In genomic region chr19:1446713-1447564, GRCh38 we compare ENCODE assay signal across 1 cellular context.
TF ChIP-seq lines count a peak whose summit lies in the region.

No MANE protein-coding gene starts in this region.

TF ChIP-seq in K562, 482 proteins besides CTCF, POLR2A, EP300 and RAD21 (continued from another document and continues in another):
- TF ChIP-seq E2F8 (IDR thresholded peaks at IDR 0.05; ENCODE audit: low read depth, partially characterized antibody) = no peak
- TF ChIP-seq ELF1 (tag; IDR thresholded peaks at IDR 0.05) = no peak
- no peak for TF ChIP-seq DPF2 (IDR thresholded peaks at IDR 0.05)
- TF ChIP-seq ZNF639 (CRISPR knock-in tag; conservative IDR thresholded peaks at IDR 0.05 in 1 of 2, IDR thresholded peaks at IDR 0.05 in 1 of 2) = no peak
- no peak for TF ChIP-seq ZNF764 (CRISPR knock-in tag; IDR thresholded peaks at IDR 0.05; ENCODE audit: low read depth)
- TF ChIP-seq RBM14 (IDR thresholded peaks at IDR 0.05; ENCODE audit: borderline replicate concordance, insufficient read depth, low read depth, low read length) = no peak
- no peak for TF ChIP-seq MYC (IDR thresholded peaks at IDR 0.05; ENCODE audit: low read depth, low read length)
- TF ChIP-seq MYC (CRISPR knock-in tag; IDR thresholded peaks at IDR 0.05; ENCODE audit: borderline replicate concordance, low read depth) = no peak
- no peak for TF ChIP-seq YY1 (IDR thresholded peaks at IDR 0.05; ENCODE audit: borderline replicate concordance in 1 of 3, control insufficient read depth in 1 of 3, extremely low read depth in 1 of 3, insufficient read depth in 3 of 3, insufficient read length in 1 of 3, insufficient replicate concordance in 2 of 3, low read depth in 1 of 3, low read length in 2 of 3)
- no peak for TF ChIP-seq SIN3B (IDR thresholded peaks at IDR 0.05; ENCODE audit: low read depth)
- TF ChIP-seq FOS (IDR thresholded peaks at IDR 0.05; ENCODE audit: extremely low read depth, insufficient read length) = no peak
- TF ChIP-seq PML (IDR thresholded peaks at IDR 0.05; ENCODE audit: low read length) = no peak
- no peak for TF ChIP-seq HNRNPK (IDR thresholded peaks at IDR 0.05; ENCODE audit: low read depth, low read length, poor library complexity, severe bottlenecking)
- no peak for TF ChIP-seq ZBTB17 (CRISPR knock-in tag; IDR thresholded peaks at IDR 0.05)
- TF ChIP-seq ZBTB5 (IDR thresholded peaks at IDR 0.05) = no peak
- peak; percentile 39; the same call in 1 of the 2 replicates for TF ChIP-seq RB1 (IDR thresholded peaks at IDR 0.05; ENCODE audit: low read depth)
- no peak for TF ChIP-seq MBD2 (IDR thresholded peaks at IDR 0.05; ENCODE audit: borderline replicate concordance, low read depth)
- TF ChIP-seq ZNF263 (CRISPR knock-in tag; IDR thresholded peaks at IDR 0.05; ENCODE audit: borderline replicate concordance) = peak; percentile 25; the same call in 1 of the 2 replicates
- TF ChIP-seq NRF1 (conservative IDR thresholded peaks at IDR 0.05 in 1 of 2, IDR thresholded peaks at IDR 0.05 in 1 of 2) = no peak
- TF ChIP-seq ZBTB12 (CRISPR knock-in tag; IDR thresholded peaks at IDR 0.05) = no peak
- TF ChIP-seq BDP1 (IDR thresholded peaks at IDR 0.05; ENCODE audit: insufficient read depth, insufficient read length) = no peak
- no peak for TF ChIP-seq ETV5 (CRISPR knock-in tag; IDR thresholded peaks at IDR 0.05; ENCODE audit: low read depth)
- TF ChIP-seq YBX1 (IDR thresholded peaks at IDR 0.05) = no peak
- TF ChIP-seq PTTG1 (tag; IDR thresholded peaks at IDR 0.05; ENCODE audit: low read depth) = no peak
- peak; percentile 73; the same call in 1 of the 2 replicates for TF ChIP-seq RERE (CRISPR knock-in tag; IDR thresholded peaks at IDR 0.05; ENCODE audit: borderline replicate concordance)
- TF ChIP-seq BMI1 (IDR thresholded peaks at IDR 0.05; ENCODE audit: low read length) = no peak
- 0 out of 2 replicates have a peak, but pooled peaks have one; percentile 29 for TF ChIP-seq ZBTB43 (CRISPR knock-in tag; IDR thresholded peaks at IDR 0.05)
- no peak for TF ChIP-seq MLX (CRISPR knock-in tag; conservative IDR thresholded peaks at IDR 0.05)
- no peak for TF ChIP-seq RFX7 (CRISPR knock-in tag; IDR thresholded peaks at IDR 0.05)
- no peak for TF ChIP-seq CHCHD3 (CRISPR knock-in tag; IDR thresholded peaks at IDR 0.05)
- TF ChIP-seq ESRRA (IDR thresholded peaks at IDR 0.05; ENCODE audit: borderline replicate concordance, low read depth) = no peak
- no peak for TF ChIP-seq HDGF (IDR thresholded peaks at IDR 0.05)
- no peak for TF ChIP-seq RUNX1 (IDR thresholded peaks at IDR 0.05; ENCODE audit: low read depth)
- TF ChIP-seq ZNF146 (CRISPR knock-in tag; IDR thresholded peaks at IDR 0.05; ENCODE audit: unreplicated experiment) = no peak
- TF ChIP-seq HMG20A (CRISPR knock-in tag; conservative IDR thresholded peaks at IDR 0.05) = no peak
- no peak for TF ChIP-seq KLF13 (tag; IDR thresholded peaks at IDR 0.05; ENCODE audit: borderline replicate concordance, low read depth)
- peak in 1 of 2 experiments; percentile 74; a peak in 1 of 4 replicates for TF ChIP-seq SIN3A (IDR thresholded peaks at IDR 0.05; ENCODE audit: borderline replicate concordance in 2 of 2, control insufficient read depth in 1 of 2, low read depth in 2 of 2, low read length in 2 of 2)
- no peak for TF ChIP-seq ARID3A (IDR thresholded peaks at IDR 0.05; ENCODE audit: borderline replicate concordance, low read depth, low read length)
- TF ChIP-seq MXD1 (CRISPR knock-in tag; IDR thresholded peaks at IDR 0.05; ENCODE audit: borderline replicate concordance, poor library complexity, severe bottlenecking) = no peak
- no peak for TF ChIP-seq CBFA2T3 (IDR thresholded peaks at IDR 0.05)
- no peak for TF ChIP-seq SOX6 (IDR thresholded peaks at IDR 0.05)
- no peak for TF ChIP-seq PHF20 (IDR thresholded peaks at IDR 0.05; ENCODE audit: partially characterized antibody)
- TF ChIP-seq ZNF121 (CRISPR knock-in tag; conservative IDR thresholded peaks at IDR 0.05) = no peak
